Comparison of ENCODE assay signal across 1 cellular context in genomic region chr10:21526184-21526951, GRCh38.
TF ChIP-seq lines count a peak whose summit lies in the region.

No MANE protein-coding gene starts in this region.

TF ChIP-seq in HepG2, 621 proteins besides CTCF, POLR2A, EP300 and RAD21 (continued from another document and continues in another):
- TF ChIP-seq, protein P1, sequence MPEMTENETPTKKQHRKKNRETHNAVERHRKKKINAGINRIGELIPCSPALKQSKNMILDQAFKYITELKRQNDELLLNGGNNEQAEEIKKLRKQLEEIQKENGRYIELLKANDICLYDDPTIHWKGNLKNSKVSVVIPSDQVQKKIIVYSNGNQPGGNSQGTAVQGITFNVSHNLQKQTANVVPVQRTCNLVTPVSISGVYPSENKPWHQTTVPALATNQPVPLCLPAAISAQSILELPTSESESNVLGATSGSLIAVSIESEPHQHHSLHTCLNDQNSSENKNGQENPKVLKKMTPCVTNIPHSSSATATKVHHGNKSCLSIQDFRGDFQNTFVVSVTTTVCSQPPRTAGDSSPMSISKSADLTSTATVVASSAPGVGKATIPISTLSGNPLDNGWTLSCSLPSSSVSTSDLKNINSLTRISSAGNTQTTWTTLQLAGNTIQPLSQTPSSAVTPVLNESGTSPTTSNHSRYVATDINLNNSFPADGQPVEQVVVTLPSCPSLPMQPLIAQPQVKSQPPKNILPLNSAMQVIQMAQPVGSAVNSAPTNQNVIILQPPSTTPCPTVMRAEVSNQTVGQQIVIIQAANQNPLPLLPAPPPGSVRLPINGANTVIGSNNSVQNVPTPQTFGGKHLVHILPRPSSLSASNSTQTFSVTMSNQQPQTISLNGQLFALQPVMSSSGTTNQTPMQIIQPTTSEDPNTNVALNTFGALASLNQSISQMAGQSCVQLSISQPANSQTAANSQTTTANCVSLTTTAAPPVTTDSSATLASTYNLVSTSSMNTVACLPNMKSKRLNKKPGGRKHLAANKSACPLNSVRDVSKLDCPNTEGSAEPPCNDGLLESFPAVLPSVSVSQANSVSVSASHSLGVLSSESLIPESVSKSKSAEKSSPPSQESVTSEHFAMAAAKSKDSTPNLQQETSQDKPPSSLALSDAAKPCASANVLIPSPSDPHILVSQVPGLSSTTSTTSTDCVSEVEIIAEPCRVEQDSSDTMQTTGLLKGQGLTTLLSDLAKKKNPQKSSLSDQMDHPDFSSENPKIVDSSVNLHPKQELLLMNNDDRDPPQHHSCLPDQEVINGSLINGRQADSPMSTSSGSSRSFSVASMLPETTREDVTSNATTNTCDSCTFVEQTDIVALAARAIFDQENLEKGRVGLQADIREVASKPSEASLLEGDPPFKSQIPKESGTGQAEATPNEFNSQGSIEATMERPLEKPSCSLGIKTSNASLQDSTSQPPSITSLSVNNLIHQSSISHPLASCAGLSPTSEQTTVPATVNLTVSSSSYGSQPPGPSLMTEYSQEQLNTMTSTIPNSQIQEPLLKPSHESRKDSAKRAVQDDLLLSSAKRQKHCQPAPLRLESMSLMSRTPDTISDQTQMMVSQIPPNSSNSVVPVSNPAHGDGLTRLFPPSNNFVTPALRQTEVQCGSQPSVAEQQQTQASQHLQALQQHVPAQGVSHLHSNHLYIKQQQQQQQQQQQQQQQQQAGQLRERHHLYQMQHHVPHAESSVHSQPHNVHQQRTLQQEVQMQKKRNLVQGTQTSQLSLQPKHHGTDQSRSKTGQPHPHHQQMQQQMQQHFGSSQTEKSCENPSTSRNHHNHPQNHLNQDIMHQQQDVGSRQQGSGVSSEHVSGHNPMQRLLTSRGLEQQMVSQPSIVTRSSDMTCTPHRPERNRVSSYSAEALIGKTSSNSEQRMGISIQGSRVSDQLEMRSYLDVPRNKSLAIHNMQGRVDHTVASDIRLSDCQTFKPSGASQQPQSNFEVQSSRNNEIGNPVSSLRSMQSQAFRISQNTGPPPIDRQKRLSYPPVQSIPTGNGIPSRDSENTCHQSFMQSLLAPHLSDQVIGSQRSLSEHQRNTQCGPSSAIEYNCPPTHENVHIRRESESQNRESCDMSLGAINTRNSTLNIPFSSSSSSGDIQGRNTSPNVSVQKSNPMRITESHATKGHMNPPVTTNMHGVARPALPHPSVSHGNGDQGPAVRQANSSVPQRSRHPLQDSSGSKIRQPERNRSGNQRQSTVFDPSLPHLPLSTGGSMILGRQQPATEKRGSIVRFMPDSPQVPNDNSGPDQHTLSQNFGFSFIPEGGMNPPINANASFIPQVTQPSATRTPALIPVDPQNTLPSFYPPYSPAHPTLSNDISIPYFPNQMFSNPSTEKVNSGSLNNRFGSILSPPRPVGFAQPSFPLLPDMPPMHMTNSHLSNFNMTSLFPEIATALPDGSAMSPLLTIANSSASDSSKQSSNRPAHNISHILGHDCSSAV (CRISPR knock-in tag; IDR thresholded peaks at IDR 0.05; ENCODE audit: borderline replicate concordance): no peak
- TF ChIP-seq, protein P2, sequence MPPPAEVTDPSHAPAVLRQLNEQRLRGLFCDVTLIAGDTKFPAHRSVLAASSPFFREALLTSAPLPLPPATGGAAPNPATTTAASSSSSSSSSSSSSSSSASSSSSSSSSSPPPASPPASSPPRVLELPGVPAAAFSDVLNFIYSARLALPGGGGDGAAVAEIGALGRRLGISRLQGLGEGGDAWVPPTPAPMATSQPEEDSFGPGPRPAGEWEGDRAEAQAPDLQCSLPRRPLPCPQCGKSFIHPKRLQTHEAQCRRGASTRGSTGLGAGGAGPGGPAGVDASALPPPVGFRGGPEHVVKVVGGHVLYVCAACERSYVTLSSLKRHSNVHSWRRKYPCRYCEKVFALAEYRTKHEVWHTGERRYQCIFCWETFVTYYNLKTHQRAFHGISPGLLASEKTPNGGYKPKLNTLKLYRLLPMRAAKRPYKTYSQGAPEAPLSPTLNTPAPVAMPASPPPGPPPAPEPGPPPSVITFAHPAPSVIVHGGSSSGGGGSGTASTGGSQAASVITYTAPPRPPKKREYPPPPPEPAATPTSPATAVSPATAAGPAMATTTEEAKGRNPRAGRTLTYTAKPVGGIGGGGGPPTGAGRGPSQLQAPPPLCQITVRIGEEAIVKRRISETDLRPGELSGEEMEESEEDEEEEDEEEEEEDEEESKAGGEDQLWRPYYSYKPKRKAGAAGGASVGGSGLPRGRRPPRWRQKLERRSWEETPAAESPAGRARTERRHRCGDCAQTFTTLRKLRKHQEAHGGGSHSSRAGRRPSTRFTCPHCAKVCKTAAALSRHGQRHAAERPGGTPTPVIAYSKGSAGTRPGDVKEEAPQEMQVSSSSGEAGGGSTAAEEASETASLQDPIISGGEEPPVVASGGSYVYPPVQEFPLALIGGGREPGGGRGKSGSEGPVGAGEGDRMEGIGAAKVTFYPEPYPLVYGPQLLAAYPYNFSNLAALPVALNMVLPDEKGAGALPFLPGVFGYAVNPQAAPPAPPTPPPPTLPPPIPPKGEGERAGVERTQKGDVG (CRISPR knock-in tag; IDR thresholded peaks at IDR 0.05; ENCODE audit: borderline replicate concordance): no peak
- TF ChIP-seq TAF15 (IDR thresholded peaks at IDR 0.05; ENCODE audit: low read depth, low read length, poor library complexity, severe bottlenecking) (no peak), PHF21A (CRISPR knock-in tag; IDR thresholded peaks at IDR 0.05) (no peak; the same call in 1 of the 2 replicates), KLF11 (CRISPR knock-in tag; IDR thresholded peaks at IDR 0.05) (no peak), BORCS8-MEF2B (CRISPR knock-in tag; IDR thresholded peaks at IDR 0.05) (peak; percentile 34; the same call in 1 of the 2 replicates), ZNF460 (CRISPR knock-in tag; IDR thresholded peaks at IDR 0.05; ENCODE audit: borderline replicate concordance) (no peak), ARID3A (IDR thresholded peaks at IDR 0.05; ENCODE audit: low read depth, low read length) (no peak), XRCC5 (optimal IDR thresholded peaks at IDR 0.05; ENCODE audit: low read length) (peak; percentile 9), ZNF432 (CRISPR knock-in tag; IDR thresholded peaks at IDR 0.05; ENCODE audit: borderline replicate concordance) (no peak), GMEB2 (CRISPR knock-in tag; IDR thresholded peaks at IDR 0.05; ENCODE audit: low read depth) (no peak), ZNF3 (CRISPR knock-in tag; IDR thresholded peaks at IDR 0.05) (no peak), ZNF766 (CRISPR knock-in tag; IDR thresholded peaks at IDR 0.05; ENCODE audit: borderline replicate concordance) (no peak), BCL3 (CRISPR knock-in tag; IDR thresholded peaks at IDR 0.05) (no peak), REST (IDR thresholded peaks at IDR 0.05; ENCODE audit: borderline replicate concordance in 1 of 2, low read depth in 1 of 2, low read length in 2 of 2) (peak in 1 of 2 experiments; percentile 22; a peak in 1 of 4 replicates), ZNF549 (CRISPR knock-in tag; IDR thresholded peaks at IDR 0.05) (no peak), CENPBD1 (CRISPR knock-in tag; IDR thresholded peaks at IDR 0.05; ENCODE audit: borderline replicate concordance, low read depth) (no peak), ZNF891 (CRISPR knock-in tag; IDR thresholded peaks at IDR 0.05) (no peak; the same call in 1 of the 2 replicates), NBN (conservative IDR thresholded peaks at IDR 0.05) (no peak), FOXM1 (CRISPR knock-in tag; IDR thresholded peaks at IDR 0.05) (no peak), GABPB1 (CRISPR knock-in tag; IDR thresholded peaks at IDR 0.05) (peak; percentile 81), ZFP90 (CRISPR knock-in tag; IDR thresholded peaks at IDR 0.05; ENCODE audit: borderline replicate concordance) (no peak), ZNF335 (CRISPR knock-in tag; IDR thresholded peaks at IDR 0.05) (no peak; the same call in 1 of the 2 replicates), REPIN1 (CRISPR knock-in tag; IDR thresholded peaks at IDR 0.05; ENCODE audit: borderline replicate concordance, low read depth) (peak; percentile 42; the same call in 1 of the 2 replicates), ISX (CRISPR knock-in tag; conservative IDR thresholded peaks at IDR 0.05) (no peak), ZNF782 (CRISPR knock-in tag; IDR thresholded peaks at IDR 0.05; ENCODE audit: borderline replicate concordance) (no peak; the same call in 1 of the 2 replicates), PHF20 (CRISPR knock-in tag; IDR thresholded peaks at IDR 0.05) (no peak; the same call in 1 of the 2 replicates)
